1 cellular context compared by ENCODE assay signal in the genomic region with DNA sequence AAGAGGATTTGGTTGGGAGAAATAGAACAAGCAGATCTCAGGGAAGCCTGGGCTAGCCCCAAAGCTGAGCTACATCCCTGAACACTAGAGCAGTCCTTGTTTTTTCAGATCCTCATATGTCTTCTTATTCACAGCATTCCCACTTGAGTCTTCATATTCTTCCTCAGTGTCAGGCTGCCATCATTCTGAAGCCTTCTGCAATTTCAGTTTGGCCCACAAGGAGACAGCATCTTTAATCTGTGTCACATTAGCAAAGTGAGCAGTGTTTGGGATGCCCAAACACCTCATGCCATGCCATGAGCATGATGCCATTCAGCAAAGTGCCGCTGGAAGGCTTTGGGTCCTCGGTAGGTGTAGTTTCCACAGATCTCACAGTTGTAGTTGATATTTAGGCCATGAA.
TF ChIP-seq lines count a peak whose summit lies in the region.

No MANE protein-coding gene starts in this region.

TF ChIP-seq in K562, 482 proteins besides CTCF, POLR2A, EP300 and RAD21:
- no peak for TF ChIP-seq BDP1 (IDR thresholded peaks at IDR 0.05; ENCODE audit: insufficient read depth, insufficient read length)
- no peak for TF ChIP-seq ZNF436 (CRISPR knock-in tag; IDR thresholded peaks at IDR 0.05)
- TF ChIP-seq ZNF586 (CRISPR knock-in tag; conservative IDR thresholded peaks at IDR 0.05) = no peak
- TF ChIP-seq SMAD4 (CRISPR knock-in tag; conservative IDR thresholded peaks at IDR 0.05) = no peak
- TF ChIP-seq ZNF140 (CRISPR knock-in tag; IDR thresholded peaks at IDR 0.05) = no peak
- TF ChIP-seq, protein P1, sequence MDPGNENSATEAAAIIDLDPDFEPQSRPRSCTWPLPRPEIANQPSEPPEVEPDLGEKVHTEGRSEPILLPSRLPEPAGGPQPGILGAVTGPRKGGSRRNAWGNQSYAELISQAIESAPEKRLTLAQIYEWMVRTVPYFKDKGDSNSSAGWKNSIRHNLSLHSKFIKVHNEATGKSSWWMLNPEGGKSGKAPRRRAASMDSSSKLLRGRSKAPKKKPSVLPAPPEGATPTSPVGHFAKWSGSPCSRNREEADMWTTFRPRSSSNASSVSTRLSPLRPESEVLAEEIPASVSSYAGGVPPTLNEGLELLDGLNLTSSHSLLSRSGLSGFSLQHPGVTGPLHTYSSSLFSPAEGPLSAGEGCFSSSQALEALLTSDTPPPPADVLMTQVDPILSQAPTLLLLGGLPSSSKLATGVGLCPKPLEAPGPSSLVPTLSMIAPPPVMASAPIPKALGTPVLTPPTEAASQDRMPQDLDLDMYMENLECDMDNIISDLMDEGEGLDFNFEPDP (CRISPR knock-in tag; IDR thresholded peaks at IDR 0.05) = no peak
- TF ChIP-seq NCOA4 (IDR thresholded peaks at IDR 0.05; ENCODE audit: partially characterized antibody) = no peak
- no peak for TF ChIP-seq EHMT2 (IDR thresholded peaks at IDR 0.05)
- TF ChIP-seq MYBL2 (IDR thresholded peaks at IDR 0.05; ENCODE audit: low read depth) = no peak
- no peak for TF ChIP-seq MYBL2 (CRISPR knock-in tag; IDR thresholded peaks at IDR 0.05; ENCODE audit: borderline replicate concordance)
- TF ChIP-seq, protein P2, sequence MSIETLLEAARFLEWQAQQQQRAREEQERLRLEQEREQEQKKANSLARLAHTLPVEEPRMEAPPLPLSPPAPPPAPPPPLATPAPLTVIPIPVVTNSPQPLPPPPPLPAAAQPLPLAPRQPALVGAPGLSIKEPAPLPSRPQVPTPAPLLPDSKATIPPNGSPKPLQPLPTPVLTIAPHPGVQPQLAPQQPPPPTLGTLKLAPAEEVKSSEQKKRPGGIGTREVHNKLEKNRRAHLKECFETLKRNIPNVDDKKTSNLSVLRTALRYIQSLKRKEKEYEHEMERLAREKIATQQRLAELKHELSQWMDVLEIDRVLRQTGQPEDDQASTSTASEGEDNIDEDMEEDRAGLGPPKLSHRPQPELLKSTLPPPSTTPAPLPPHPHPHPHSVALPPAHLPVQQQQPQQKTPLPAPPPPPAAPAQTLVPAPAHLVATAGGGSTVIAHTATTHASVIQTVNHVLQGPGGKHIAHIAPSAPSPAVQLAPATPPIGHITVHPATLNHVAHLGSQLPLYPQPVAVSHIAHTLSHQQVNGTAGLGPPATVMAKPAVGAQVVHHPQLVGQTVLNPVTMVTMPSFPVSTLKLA (conservative IDR thresholded peaks at IDR 0.05) = no peak
- TF ChIP-seq, protein P3, sequence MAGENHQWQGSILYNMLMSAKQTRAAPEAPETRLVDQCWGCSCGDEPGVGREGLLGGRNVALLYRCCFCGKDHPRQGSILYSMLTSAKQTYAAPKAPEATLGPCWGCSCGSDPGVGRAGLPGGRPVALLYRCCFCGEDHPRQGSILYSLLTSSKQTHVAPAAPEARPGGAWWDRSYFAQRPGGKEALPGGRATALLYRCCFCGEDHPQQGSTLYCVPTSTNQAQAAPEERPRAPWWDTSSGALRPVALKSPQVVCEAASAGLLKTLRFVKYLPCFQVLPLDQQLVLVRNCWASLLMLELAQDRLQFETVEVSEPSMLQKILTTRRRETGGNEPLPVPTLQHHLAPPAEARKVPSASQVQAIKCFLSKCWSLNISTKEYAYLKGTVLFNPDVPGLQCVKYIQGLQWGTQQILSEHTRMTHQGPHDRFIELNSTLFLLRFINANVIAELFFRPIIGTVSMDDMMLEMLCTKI (IDR thresholded peaks at IDR 0.05; ENCODE audit: partially characterized antibody) = no peak
